Comparison of ENCODE assay signal across 11 cellular contexts in the genomic region with DNA sequence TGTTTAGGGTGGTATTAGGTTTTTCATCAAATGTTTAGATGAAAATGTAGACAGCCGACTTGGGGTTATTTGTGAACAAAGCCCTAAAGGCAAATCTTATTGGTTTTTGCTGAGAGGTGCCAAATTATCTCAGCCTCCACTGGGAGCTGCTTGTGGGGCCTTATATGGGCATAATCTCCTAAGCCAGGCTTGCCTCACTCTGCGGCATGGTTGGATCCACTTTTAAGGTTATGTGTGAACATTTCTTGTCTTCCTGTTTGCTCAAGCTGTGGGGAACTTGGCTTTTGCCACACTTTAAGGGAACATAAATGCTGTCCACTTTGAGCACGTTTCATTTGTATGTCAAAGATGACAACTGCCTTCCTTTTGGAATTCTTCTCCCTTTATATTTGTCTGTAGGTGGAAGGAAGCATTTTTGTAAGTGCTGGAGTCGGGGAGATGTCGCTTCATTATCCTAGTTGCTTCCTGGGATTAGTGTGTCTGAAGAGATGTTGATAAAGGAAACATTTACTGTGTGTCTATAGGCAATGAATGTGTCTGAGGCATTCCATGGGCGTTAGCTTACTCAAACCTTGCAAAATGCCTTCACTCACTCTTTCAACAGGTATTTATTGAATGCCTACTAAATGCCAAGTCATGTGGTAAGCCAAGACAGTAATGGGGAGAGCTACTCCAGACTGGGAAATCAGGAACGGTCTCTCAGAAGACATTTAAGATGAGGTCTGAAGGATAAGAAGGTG.
DNase-seq lines count a peak whose midpoint lies in the region; ATAC-seq and TF ChIP-seq lines count a peak whose summit lies in the region.
"Had no signal": no experiment of that assay in that cellular context is flagged by ENCODE, and none has a peak within 500 bp of the region (broad histone marks: within the 10 kb centered on the region; RNA-seq: fewer than 3 reads in every experiment).

No MANE protein-coding gene starts in this region.

- peaks cover 0 to 8% of the 10 kb centered on the region in 2 donors for H3K27me3 ChIP-seq in esophagus (ENCODE audit: control insufficient read depth in 1 of 2, insufficient read depth in 2 of 2, low read length in 2 of 2)
- H3K27me3 ChIP-seq in SK-N-SH (ENCODE audit: insufficient read depth) = peaks cover 5% of the 10 kb centered on the region; the same call in 1 of the 2 replicates
- no peaks in the 10 kb centered on the region for H3K27me3 ChIP-seq in MM.1S (replicated peaks; ENCODE audit: insufficient read depth, low read length)
- H3K27me3 ChIP-seq: BE2C had no signal

- no peaks in the 10 kb centered on the region for H3K36me3 ChIP-seq in esophagus (ENCODE audit: control insufficient read depth in 2 of 2, insufficient read depth in 2 of 2, low read length in 1 of 2)
- H3K36me3 ChIP-seq in SK-N-SH (replicated peaks in 1 of 2; ENCODE audit: control insufficient read depth in 1 of 2, insufficient read depth in 2 of 2, low read length in 1 of 2) = no peaks in the 10 kb centered on the region
- no peaks in the 10 kb centered on the region for H3K36me3 ChIP-seq in MM.1S (replicated peaks; ENCODE audit: insufficient read depth, low read length)
- H3K36me3 ChIP-seq: BE2C had no signal

- H3K36me3 Mint-ChIP-seq in naive thymus-derived CD8-positive, alpha-beta T cell = peaks cover 0 to 1% (median 0%) of the 10 kb centered on the region in 3 donors
- H3K36me3 Mint-ChIP-seq: brain had no signal

- TF ChIP-seq CTCF in SK-N-SH (IDR thresholded peaks at IDR 0.05) (no peak), MM.1S (IDR thresholded peaks at IDR 0.05; ENCODE audit: low read length) (no peak)

- peak overlapping the region in 8 of 10 donors; percentile 29 to 96 (median 80) for H3K27ac Mint-ChIP-seq in naive thymus-derived CD8-positive, alpha-beta T cell
- H3K27ac Mint-ChIP-seq: brain had no signal

- H3K9me3 Mint-ChIP-seq in naive thymus-derived CD8-positive, alpha-beta T cell = no peaks in the 10 kb centered on the region

- H3K4me1 ChIP-seq in esophagus (ENCODE audit: control insufficient read depth in 2 of 2, insufficient read depth in 2 of 2, low read length in 1 of 2) = no peaks in the 10 kb centered on the region
- no peaks in the 10 kb centered on the region for H3K4me1 ChIP-seq in SK-N-SH (ENCODE audit: control insufficient read depth in 1 of 2, insufficient read depth in 2 of 2, low read depth in 1 of 2, low read length in 1 of 2)
- no peaks in the 10 kb centered on the region for H3K4me1 ChIP-seq in MM.1S (ENCODE audit: low read length)
- H3K4me1 ChIP-seq: BE2C had no signal

- WGBS in esophagus, 2 donors = 48 to 53% methylated on average over 7 of the region's 7 CpGs
- WGBS in SK-N-SH (ENCODE audit: low lambda C conversion rate) = 47% methylated on average over 7 of the region's 7 CpGs

- POLR2A ChIA-PET in naive thymus-derived CD8-positive, alpha-beta T cell (lab: Charles Lee) = no interaction called here
- POLR2A ChIA-PET in SK-N-SH (lab: Yijun Ruan, JAX) = no interaction called here

- peak overlapping the region in 1 of 10 donors; percentile 60 for H3K4me3 Mint-ChIP-seq in naive thymus-derived CD8-positive, alpha-beta T cell
- H3K4me3 Mint-ChIP-seq: brain had no signal

- CTCF ChIA-PET in SK-N-SH (lab: Yijun Ruan, JAX) = no interaction called here

- peak; percentile 29 for DNase-seq in CD1c-positive myeloid dendritic cell (ENCODE audit: extremely low spot score)
- DNase-seq in NCI-H460 (ENCODE audit: extremely low read depth, low read depth) = peak; percentile 64
- DNase-seq in naive thymus-derived CD8-positive, alpha-beta T cell = no peak
- no peak for DNase-seq in SK-N-SH
- DNase-seq in NCI-H526 (lab: John Stamatoyannopoulos, UW) = no peak
- DNase-seq in stimulated activated naive CD4-positive, alpha-beta T cell treated with Interleukin-2 at 50 U/mL for 16 hours (lab: John Stamatoyannopoulos, UW) = no peak
- no peak for DNase-seq in MM.1S
- DNase-seq: BE2C; stimulated activated CD4-positive, alpha-beta T cell treated with anti-CD3 and anti-CD28 coated beads, Interleukin-12 subunit alpha, Interleukin-12 subunit beta, amount 100 ng/mL, for 4 hours had no signal

- no peak overlapping the region for H2AFZ ChIP-seq in SK-N-SH (ENCODE audit: low read depth)
- no peak overlapping the region for H2AFZ ChIP-seq in MM.1S (ENCODE audit: low read length)

- H3F3A ChIP-seq in SK-N-SH (replicated peaks; ENCODE audit: insufficient read depth) (no peaks in the 10 kb centered on the region), MM.1S (ENCODE audit: insufficient read depth, low read length) (no peaks in the 10 kb centered on the region)

- ATAC-seq in naive thymus-derived CD8-positive, alpha-beta T cell = no peak

- H3K4me2 ChIP-seq in SK-N-SH (no peak overlapping the region), MM.1S (ENCODE audit: low read depth, low read length) (no peak overlapping the region)

- no peaks in the 10 kb centered on the region for H3K9me3 ChIP-seq in esophagus (ENCODE audit: control insufficient read depth in 2 of 2, insufficient read depth in 1 of 2, low read depth in 1 of 2, low read length in 1 of 2)
- H3K9me3 ChIP-seq in SK-N-SH = no peaks in the 10 kb centered on the region
- no peaks in the 10 kb centered on the region for H3K9me3 ChIP-seq in MM.1S (replicated peaks; ENCODE audit: insufficient read depth, low read length)
- H3K9me3 ChIP-seq: BE2C had no signal

- no peaks in the 10 kb centered on the region for H4K20me1 ChIP-seq in SK-N-SH (ENCODE audit: insufficient read depth)
- no peaks in the 10 kb centered on the region for H4K20me1 ChIP-seq in MM.1S (ENCODE audit: insufficient read depth, low read length)

- no peaks in the 10 kb centered on the region for H3K27me3 Mint-ChIP-seq in naive thymus-derived CD8-positive, alpha-beta T cell

- TF ChIP-seq EP300 in SK-N-SH (IDR thresholded peaks at IDR 0.05; ENCODE audit: borderline replicate concordance in 1 of 2, low read depth in 1 of 2, low read length in 1 of 2) = no peak

- H3K9ac ChIP-seq in SK-N-SH (no peak overlapping the region), MM.1S (ENCODE audit: low read length) (no peak overlapping the region)

- no peaks in the 10 kb centered on the region for H3K9me2 ChIP-seq in SK-N-SH
- H3K9me2 ChIP-seq in MM.1S (replicated peaks; ENCODE audit: insufficient read depth, low read length) = no peaks in the 10 kb centered on the region

- peaks cover 5 to 25% (median 21%) of the 10 kb centered on the region in 4 donors for H3K4me1 Mint-ChIP-seq in naive thymus-derived CD8-positive, alpha-beta T cell

- TF ChIP-seq RAD21 in SK-N-SH (IDR thresholded peaks at IDR 0.05; ENCODE audit: low read length) = no peak

- no peaks in the 10 kb centered on the region for H3K79me2 ChIP-seq in SK-N-SH (ENCODE audit: insufficient read depth)
- H3K79me2 ChIP-seq in MM.1S (ENCODE audit: low read length) = no peaks in the 10 kb centered on the region

- peak overlapping the region; percentile 47 to 71 for H3K27ac ChIP-seq in esophagus (ENCODE audit: low read depth in 2 of 2, low read length in 1 of 2)
- H3K27ac ChIP-seq in SK-N-SH (ENCODE audit: low read depth in 2 of 2, low read length in 1 of 2) = no peak overlapping the region
- H3K27ac ChIP-seq in MM.1S (ENCODE audit: low read length) = no peak overlapping the region

- H3K4me3 ChIP-seq in esophagus (ENCODE audit: low read depth in 1 of 2, low read length in 2 of 2) (no peak overlapping the region), SK-N-SH (ENCODE audit: low read depth in 2 of 2, low read length in 1 of 2) (no peak overlapping the region), MM.1S (ENCODE audit: low read length) (no peak overlapping the region)

TF ChIP-seq in SK-N-SH, 30 proteins besides CTCF, POLR2A, EP300 and RAD21 (continues in another document):
- TF ChIP-seq SIN3A (IDR thresholded peaks at IDR 0.05; ENCODE audit: borderline replicate concordance, low read depth, low read length) (no peak), MAX (IDR thresholded peaks at IDR 0.05; ENCODE audit: low read depth) (no peak), TEAD4 (IDR thresholded peaks at IDR 0.05; ENCODE audit: borderline replicate concordance, insufficient read depth) (no peak), TAF1 (IDR thresholded peaks at IDR 0.05; ENCODE audit: borderline replicate concordance, low read depth, low read length) (no peak), TCF12 (IDR thresholded peaks at IDR 0.05) (no peak), JUND (IDR thresholded peaks at IDR 0.05) (no peak), SMC3 (IDR thresholded peaks at IDR 0.05; ENCODE audit: low read depth, low read length) (no peak), CHD2 (IDR thresholded peaks at IDR 0.05; ENCODE audit: low read length, partially characterized antibody) (no peak), NFIC (IDR thresholded peaks at IDR 0.05; ENCODE audit: borderline replicate concordance) (no peak), USF2 (IDR thresholded peaks at IDR 0.05; ENCODE audit: borderline replicate concordance, low read depth, low read length) (no peak), NRF1 (IDR thresholded peaks at IDR 0.05; ENCODE audit: low read depth, low read length) (no peak)
- TF ChIP-seq, protein P1, sequence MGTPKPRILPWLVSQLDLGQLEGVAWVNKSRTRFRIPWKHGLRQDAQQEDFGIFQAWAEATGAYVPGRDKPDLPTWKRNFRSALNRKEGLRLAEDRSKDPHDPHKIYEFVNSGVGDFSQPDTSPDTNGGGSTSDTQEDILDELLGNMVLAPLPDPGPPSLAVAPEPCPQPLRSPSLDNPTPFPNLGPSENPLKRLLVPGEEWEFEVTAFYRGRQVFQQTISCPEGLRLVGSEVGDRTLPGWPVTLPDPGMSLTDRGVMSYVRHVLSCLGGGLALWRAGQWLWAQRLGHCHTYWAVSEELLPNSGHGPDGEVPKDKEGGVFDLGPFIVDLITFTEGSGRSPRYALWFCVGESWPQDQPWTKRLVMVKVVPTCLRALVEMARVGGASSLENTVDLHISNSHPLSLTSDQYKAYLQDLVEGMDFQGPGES (IDR thresholded peaks at IDR 0.05; ENCODE audit: low read depth, low read length) = no peak

Comparison
In these comparisons a context has a peak if more than half of its experiments do, and no peak if none do; other contexts are left out.
1. DNase-seq: peak in CD1c-positive myeloid dendritic cell (single experiment) and NCI-H460 (single experiment); none in naive thymus-derived CD8-positive, alpha-beta T cell (0 of 10), SK-N-SH (single experiment), NCI-H526 (0 of 2), stimulated activated naive CD4-positive, alpha-beta T cell treated with Interleukin-2 at 50 U/mL for 16 hours (single experiment) and MM.1S (single experiment).
2. H3K27ac ChIP-seq: peak in esophagus (2 of 2); none in SK-N-SH (0 of 2) and MM.1S (single experiment).